Comparison of ENCODE assay signal across 11 cellular contexts in the genomic region with DNA sequence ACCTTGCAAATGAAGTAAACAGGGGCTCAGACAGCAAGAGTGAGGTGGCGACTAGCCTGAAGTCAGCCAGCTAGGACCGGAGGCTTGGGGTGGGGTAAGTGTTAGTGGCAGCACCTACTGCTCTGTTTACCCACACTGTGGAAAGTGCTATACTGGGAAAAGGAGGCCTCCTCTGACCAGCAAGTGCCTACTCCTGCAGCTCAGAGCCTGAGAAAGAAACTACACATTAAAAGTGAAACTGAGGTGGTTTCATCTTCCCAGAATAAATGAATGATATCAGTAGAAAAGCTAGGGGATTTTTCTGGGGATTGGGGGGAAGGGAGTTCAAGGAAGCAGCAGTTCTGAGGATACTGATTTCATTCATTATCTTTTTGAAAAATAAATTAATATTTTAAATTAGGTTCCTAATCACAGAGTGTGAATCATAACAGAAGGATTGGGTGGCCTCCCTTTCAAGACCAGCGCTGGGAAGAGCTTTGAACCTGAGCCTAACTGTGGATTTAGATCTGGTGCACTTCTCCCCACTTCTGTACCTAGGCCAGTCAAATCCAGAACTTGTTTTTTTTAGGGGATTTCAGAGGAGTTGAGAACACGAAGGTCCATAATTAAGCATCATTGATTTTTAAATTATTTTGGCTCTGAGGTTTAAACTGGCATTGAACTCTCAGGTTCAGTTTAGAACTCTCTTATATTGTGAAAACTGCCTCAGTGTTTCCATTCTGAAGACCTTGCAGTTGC. TPM values are rescaled to one million over a fixed set of nuclear protein-coding genes. Genes with fewer than 3 reads are reported as not detected.
A peak's percentile ranks its signal among the peaks of the same experiment; 100 is the strongest.
DNase-seq lines count a peak whose midpoint lies in the region; ATAC-seq and TF ChIP-seq lines count a peak whose summit lies in the region.
"Had no signal": no experiment of that assay in that cellular context is flagged by ENCODE, and none has a peak within 500 bp of the region (broad histone marks: within the 10 kb centered on the region; RNA-seq: fewer than 3 reads in every experiment).

No MANE protein-coding gene starts in this region.

- no peaks in the 10 kb centered on the region for H3K9me3 Mint-ChIP-seq in activated T-helper 17 cell treated with anti-CD3 and anti-CD28 coated beads, Interleukin-2, amount 50 U/mL, for 72 hours
- H3K9me3 Mint-ChIP-seq: H9, neural progenitor cell, type B pancreatic cell had no signal

- H3K4me1 Mint-ChIP-seq in activated T-helper 17 cell treated with anti-CD3 and anti-CD28 coated beads, Interleukin-2, amount 50 U/mL, for 72 hours, result peaks cover 14% of the 10 kb centered on the region

- H3K27me3 ChIP-seq in tibial artery, result peaks cover 0 to 3% of the 10 kb centered on the region in 2 donors
- H3K27me3 ChIP-seq: neural progenitor cell had no signal

- no peak overlapping the region for H3K27ac Mint-ChIP-seq in activated T-helper 17 cell treated with anti-CD3 and anti-CD28 coated beads, Interleukin-2, amount 50 U/mL, for 72 hours
- H3K27ac Mint-ChIP-seq: H9, neural progenitor cell, type B pancreatic cell had no signal

- no peak overlapping the region for H3K4me3 Mint-ChIP-seq in activated T-helper 17 cell treated with anti-CD3 and anti-CD28 coated beads, Interleukin-2, amount 50 U/mL, for 72 hours
- H3K4me3 Mint-ChIP-seq: H9, neural progenitor cell, type B pancreatic cell had no signal

- no peak overlapping the region for H3K27ac ChIP-seq in tibial artery
- H3K27ac ChIP-seq: neural progenitor cell had no signal

- intact Hi-C loops in tibial artery (cut with DNase I; ENCODE audit: low total_unique reads), result no loop called here

- peaks cover 4% of the 10 kb centered on the region for H3K27me3 Mint-ChIP-seq in activated T-helper 17 cell treated with anti-CD3 and anti-CD28 coated beads, Interleukin-2, amount 50 U/mL, for 72 hours

- peak; percentile 70 for DNase-seq in activated effector memory CD4-positive, alpha-beta T cell treated with anti-CD3 and anti-CD28 coated beads, Interleukin-2, amount 50 U/mL, for 16 hours
- no peak for DNase-seq in activated effector memory CD4-positive, alpha-beta T cell treated with Interleukin-2 at 50 U/mL for 16 hours
- DNase-seq in tibial artery (no peak), DMS79 (lab: John Stamatoyannopoulos, UW) (no peak), NCI-H128 (lab: John Stamatoyannopoulos, UW; ENCODE audit: unreplicated experiment) (no peak), SIG-M5 (lab: John Stamatoyannopoulos, UW) (no peak)
- DNase-seq: H9 had no signal

- ATAC-seq in HG03095 (IDR thresholded peaks at IDR 0.05; ENCODE audit: unreplicated experiment), result peak; percentile 55
- peak; percentile 93 for ATAC-seq in activated T-helper 17 cell treated with anti-CD3 and anti-CD28 coated beads, Interleukin-2, amount 50 U/mL, for 72 hours (replicated peaks)

- no peaks in the 10 kb centered on the region for H3K36me3 Mint-ChIP-seq in activated T-helper 17 cell treated with anti-CD3 and anti-CD28 coated beads, Interleukin-2, amount 50 U/mL, for 72 hours (ENCODE audit: low read depth)
- H3K36me3 Mint-ChIP-seq: neural progenitor cell, type B pancreatic cell had no signal

- H3K4me3 ChIP-seq in tibial artery, result no peak overlapping the region
- H3K4me3 ChIP-seq: neural progenitor cell had no signal

- H3K4me1 ChIP-seq in tibial artery, result no peaks in the 10 kb centered on the region
- H3K4me1 ChIP-seq: neural progenitor cell had no signal

- H3K9me3 ChIP-seq in tibial artery, result no peaks in the 10 kb centered on the region

- no peaks in the 10 kb centered on the region for H3K36me3 ChIP-seq in tibial artery
- H3K36me3 ChIP-seq: neural progenitor cell had no signal

- no peak for TF ChIP-seq CTCF in tibial artery (IDR thresholded peaks at IDR 0.05)

RNA-seq across cellular contexts. Expression of gene GRAMD1B, which starts 48.1 kb away (rescaled TPM):
- 10 to 100 TPM; 41.7 to 78.3 TPM for total RNA-seq in activated T-helper 17 cell treated with anti-CD3 and anti-CD28 coated beads, Interleukin-2, amount 50 U/mL, for 72 hours
